ENCODE assay signal across 28 cellular contexts in genomic region chr16:87692756-87693155, GRCh38.
DNase-seq lines count a peak whose midpoint lies in the region; ATAC-seq and TF ChIP-seq lines count a peak whose summit lies in the region.
"Had no signal": no experiment of that assay in that cellular context is flagged by ENCODE, and none has a peak within 500 bp of the region (broad histone marks: within the 10 kb centered on the region; RNA-seq: fewer than 3 reads in every experiment).

No MANE protein-coding gene starts in this region.

- POLR2A ChIA-PET in OCI-LY7 (lab: Charles Lee) = no interaction called here

- 80% methylated on average over 3 of the region's 12 CpGs; no CpG with 5 or more reads in 1 of the 2 donors for WGBS in gastroesophageal sphincter (ENCODE audit: low coverage in 1 of 2), 2 donors

- no peak overlapping the region for H2AFZ ChIP-seq in OCI-LY7 (ENCODE audit: low read length)
- H2AFZ ChIP-seq: hepatocyte had no signal

- no peaks in the 10 kb centered on the region for H3K4me1 Mint-ChIP-seq in Calu3 (ENCODE audit: low read depth, unreplicated experiment)
- H3K4me1 Mint-ChIP-seq: activated naive CD4-positive, alpha-beta T cell treated with anti-CD3 and anti-CD28 coated beads, Interleukin-2, amount 10 ng/mL, durations not matched to agents 7 days and 5 days; CD14-positive monocyte had no signal

- DNase-seq in Calu3 (peak; percentile 24), OCI-LY7 (ENCODE audit: low spot score) (no peak), left lobe of liver (ENCODE audit: low spot score) (no peak), pons (ENCODE audit: low spot score) (no peak)
- DNase-seq: activated CD4-positive, alpha-beta memory T cell treated with anti-CD3 and anti-CD28 coated beads, Interleukin-2, amount 10 ng/mL, durations not matched to agents 7 days and 5 days; activated CD4-positive, alpha-beta T cell treated with anti-CD3 and anti-CD28 coated beads for 1 hour; activated CD8-positive, alpha-beta memory T cell treated with anti-CD3 and anti-CD28 coated beads, Interleukin-2, amount 50 U/mL, for 48 hours; activated naive CD4-positive, alpha-beta T cell treated with anti-CD3 and anti-CD28 coated beads, Interleukin-2, amount 10 ng/mL, durations not matched to agents 7 days and 5 days; amygdala; brain microvascular endothelial cell; cerebellar nuclear complex; esophagus squamous epithelium; foreskin melanocyte; HCEC 1CT; natural killer cell; NCI-H146; NCI-H345; T-helper 2 cell had no signal

- peaks cover 11% of the 10 kb centered on the region for H3K27me3 Mint-ChIP-seq in Calu3 (ENCODE audit: unreplicated experiment)
- H3K27me3 Mint-ChIP-seq: activated CD4-positive, alpha-beta memory T cell treated with anti-CD3 and anti-CD28 coated beads, Interleukin-2, amount 10 ng/mL, durations not matched to agents 7 days and 5 days had no signal

- H3K36me3 ChIP-seq in BLaER1 (peaks cover 39% of the 10 kb centered on the region), OCI-LY7 (ENCODE audit: insufficient read depth, low read length) (peaks cover 35% of the 10 kb centered on the region), gastroesophageal sphincter (peaks cover 0 to 15% of the 10 kb centered on the region in 2 donors)
- H3K36me3 ChIP-seq: brain microvascular endothelial cell had no signal

- TF ChIP-seq CTCF in Calu3 (IDR thresholded peaks at IDR 0.05; ENCODE audit: unreplicated experiment) = no peak
- TF ChIP-seq CTCF in OCI-LY7 (conservative IDR thresholded peaks at IDR 0.05; ENCODE audit: low read length) = 0 out of 2 replicates have a peak, but pooled peaks have one; percentile 27
- no peak for TF ChIP-seq CTCF in gastroesophageal sphincter (IDR thresholded peaks at IDR 0.05)

- H3K27me3 ChIP-seq in BLaER1 = no peaks in the 10 kb centered on the region
- peaks cover 40% of the 10 kb centered on the region for H3K27me3 ChIP-seq in gastroesophageal sphincter
- H3K27me3 ChIP-seq: hepatocyte, upper lobe of left lung had no signal

- H3K79me2 ChIP-seq in OCI-LY7 (ENCODE audit: insufficient read depth, low read depth, low read length) = no peaks in the 10 kb centered on the region
- H3K79me2 ChIP-seq: hepatocyte had no signal

- TF ChIP-seq EP300 in gastroesophageal sphincter (IDR thresholded peaks at IDR 0.05) = no peak

- H3K4me3 Mint-ChIP-seq in Calu3 (ENCODE audit: low read depth, unreplicated experiment) = no peak overlapping the region
- H3K4me3 Mint-ChIP-seq: activated CD4-positive, alpha-beta memory T cell treated with anti-CD3 and anti-CD28 coated beads, Interleukin-2, amount 10 ng/mL, durations not matched to agents 7 days and 5 days; activated naive CD4-positive, alpha-beta T cell treated with anti-CD3 and anti-CD28 coated beads, Interleukin-2, amount 10 ng/mL, durations not matched to agents 7 days and 5 days; activated T-helper 1 cell treated with anti-CD3 and anti-CD28 coated beads, Interleukin-12 subunit alpha, Interleukin-12 subunit beta, Interleukin-2, Interleukin-4 antibody, amounts not matched to agents 30 ng/mL and 10 ng/mL and 1 ng/mL, durations not matched to agents 14 hours and 24 hours and 36 hours; CD14-positive monocyte; natural killer cell; stimulated activated memory B cell treated with anti-CD40 and anti-IgM and Interleukin-4, amounts not matched to agents 10 μg/mL and 1 μg/mL and 100 μg/mL, for 72 hours had no signal

- ATAC-seq in left lobe of liver = peak; percentile 12
- no peak for ATAC-seq in GM21576 (IDR thresholded peaks at IDR 0.05; ENCODE audit: unreplicated experiment)
- ATAC-seq in gastroesophageal sphincter = no peak
- ATAC-seq: stimulated activated memory B cell treated with anti-CD40 and anti-IgM and Interleukin-4, amounts not matched to agents 10 μg/mL and 1 μg/mL and 100 μg/mL, for 72 hours had no signal

- BruUV-seq in Calu3 (replicated peaks; lab: Mats Ljungman, UMichigan) (no TSS peak), OCI-LY7 (replicated peaks; lab: Mats Ljungman, UMichigan) (no TSS peak)

- H3K9me3 Mint-ChIP-seq in Calu3 (ENCODE audit: low read depth, unreplicated experiment) = no peaks in the 10 kb centered on the region
- H3K9me3 Mint-ChIP-seq: activated CD4-positive, alpha-beta memory T cell treated with anti-CD3 and anti-CD28 coated beads, Interleukin-2, amount 10 ng/mL, durations not matched to agents 7 days and 5 days; activated naive CD4-positive, alpha-beta T cell treated with anti-CD3 and anti-CD28 coated beads, Interleukin-2, amount 10 ng/mL, durations not matched to agents 7 days and 5 days; activated T-helper 1 cell treated with anti-CD3 and anti-CD28 coated beads, Interleukin-12 subunit alpha, Interleukin-12 subunit beta, Interleukin-2, Interleukin-4 antibody, amounts not matched to agents 30 ng/mL and 10 ng/mL and 1 ng/mL, durations not matched to agents 14 hours and 24 hours and 36 hours; natural killer cell; stimulated activated memory B cell treated with anti-CD40 and anti-IgM and Interleukin-4, amounts not matched to agents 10 μg/mL and 1 μg/mL and 100 μg/mL, for 72 hours had no signal

- peak overlapping the region; percentile 54 for H3K27ac Mint-ChIP-seq in Calu3 (ENCODE audit: unreplicated experiment)
- H3K27ac Mint-ChIP-seq: activated CD4-positive, alpha-beta memory T cell treated with anti-CD3 and anti-CD28 coated beads, Interleukin-2, amount 10 ng/mL, durations not matched to agents 7 days and 5 days; activated naive CD4-positive, alpha-beta T cell treated with anti-CD3 and anti-CD28 coated beads, Interleukin-2, amount 10 ng/mL, durations not matched to agents 7 days and 5 days; activated T-helper 1 cell treated with anti-CD3 and anti-CD28 coated beads, Interleukin-12 subunit alpha, Interleukin-12 subunit beta, Interleukin-2, Interleukin-4 antibody, amounts not matched to agents 30 ng/mL and 10 ng/mL and 1 ng/mL, durations not matched to agents 14 hours and 24 hours and 36 hours; CD14-positive monocyte; natural killer cell; stimulated activated memory B cell treated with anti-CD40 and anti-IgM and Interleukin-4, amounts not matched to agents 10 μg/mL and 1 μg/mL and 100 μg/mL, for 72 hours had no signal

- H3K4me3 ChIP-seq in BLaER1 (no peak overlapping the region), OCI-LY7 (ENCODE audit: low read depth, low read length, poor library complexity, severe bottlenecking) (no peak overlapping the region), gastroesophageal sphincter (no peak overlapping the region)
- H3K4me3 ChIP-seq: esophagus squamous epithelium, hepatocyte, lung, suprapubic skin, upper lobe of left lung had no signal

- H3K9me3 ChIP-seq in BLaER1 = no peaks in the 10 kb centered on the region
- H3K9me3 ChIP-seq in OCI-LY7 (ENCODE audit: low read length) = no peaks in the 10 kb centered on the region
- H3K9me3 ChIP-seq in gastroesophageal sphincter = no peaks in the 10 kb centered on the region
- H3K9me3 ChIP-seq: esophagus squamous epithelium, suprapubic skin, upper lobe of left lung had no signal

- peaks cover 60% of the 10 kb centered on the region for H3K36me3 Mint-ChIP-seq in Calu3 (ENCODE audit: insufficient read depth, unreplicated experiment)
- H3K36me3 Mint-ChIP-seq: natural killer cell had no signal

- H4K20me1 ChIP-seq in BLaER1 (0 out of 2 replicates have a peak, but pooled peaks cover 6% of the 10 kb centered on the region), OCI-LY7 (ENCODE audit: insufficient read depth, low read length) (no peaks in the 10 kb centered on the region)

- peak overlapping the region; percentile 83 for H3K4me2 ChIP-seq in BLaER1
- H3K4me2 ChIP-seq in OCI-LY7 (ENCODE audit: low read length) = no peak overlapping the region
- H3K4me2 ChIP-seq: hepatocyte had no signal

- H3K9me2 ChIP-seq in OCI-LY7 (ENCODE audit: insufficient read depth, low read length) = no peaks in the 10 kb centered on the region

- CTCF ChIA-PET in Calu3 (lab: Charles Lee) (interaction anchor here (1.2 to 1.5 kb wide), 2 partner anchors 14 to 56 kb away, joined by 3 read pairs; no protein-coding TSS in a partner anchor), OCI-LY7 (lab: Charles Lee; ENCODE audit: unreplicated experiment) (no interaction called here)

- no peak overlapping the region for H3K9ac ChIP-seq in BLaER1

- peak overlapping the region; percentile 30; the same call in 1 of the 2 replicates for H3K27ac ChIP-seq in BLaER1
- H3K27ac ChIP-seq in OCI-LY7 (ENCODE audit: low read depth, low read length, poor library complexity, severe bottlenecking) = no peak overlapping the region
- no peak overlapping the region for H3K27ac ChIP-seq in gastroesophageal sphincter
- H3K27ac ChIP-seq: brain microvascular endothelial cell, esophagus squamous epithelium, hepatocyte, suprapubic skin, upper lobe of left lung had no signal

- intact Hi-C loops in Calu3 (cut with micrococcal nuclease; ENCODE audit: unreplicated experiment) (no loop called here), OCI-LY7 (cut with micrococcal nuclease; ENCODE audit: unreplicated experiment) (no loop called here)

- TF ChIP-seq POLR2A in gastroesophageal sphincter (IDR thresholded peaks at IDR 0.05) = no peak

- peaks cover 73% of the 10 kb centered on the region for H3K4me1 ChIP-seq in BLaER1
- H3K4me1 ChIP-seq in OCI-LY7 (ENCODE audit: insufficient read depth, low read length, poor library complexity, severe bottlenecking) = peaks cover 21% of the 10 kb centered on the region
- H3K4me1 ChIP-seq in gastroesophageal sphincter = peaks cover 0 to 11% (median 0%) of the 10 kb centered on the region in 3 donors
- H3K4me1 ChIP-seq: esophagus squamous epithelium, suprapubic skin, upper lobe of left lung had no signal
